In genomic region chr17:68641276-68642117, GRCh38 we compare ENCODE assay signal across 18 cellular contexts. TPM values are rescaled to one million over a fixed set of nuclear protein-coding genes. Genes with fewer than 3 reads are reported as not detected.
DNase-seq lines count a peak whose midpoint lies in the region; ATAC-seq, FAIRE-seq and TF ChIP-seq lines count a peak whose summit lies in the region.
"Had no signal": no experiment of that assay in that cellular context is flagged by ENCODE, and none has a peak within 500 bp of the region (broad histone marks: within the 10 kb centered on the region; RNA-seq: fewer than 3 reads in every experiment).

No MANE protein-coding gene starts in this region.

- TF ChIP-seq RAD21 in liver (IDR thresholded peaks at IDR 0.05) (no peak), HepG2 (CRISPR knock-in tag; IDR thresholded peaks at IDR 0.05) (no peak)

- H3K27me3 Mint-ChIP-seq in neural progenitor cell (ENCODE audit: insufficient read depth, low read depth), result no peaks in the 10 kb centered on the region

- H3K4me1 ChIP-seq in liver (ENCODE audit: control insufficient read depth in 4 of 4, insufficient read depth in 4 of 4, low read length in 3 of 4), result peaks cover 2 to 25% (median 13%) of the 10 kb centered on the region in 4 donors
- H3K4me1 ChIP-seq in HepG2 (ENCODE audit: insufficient read depth, low read length), result no peaks in the 10 kb centered on the region
- H3K4me1 ChIP-seq in neural progenitor cell, result peaks cover 9% of the 10 kb centered on the region
- H3K4me1 ChIP-seq in thyroid gland, result peaks cover 13 to 20% of the 10 kb centered on the region in 2 donors
- H3K4me1 ChIP-seq: BLaER1, HAP-1 had no signal

- peaks cover 7% of the 10 kb centered on the region for H3K4me1 Mint-ChIP-seq in neural progenitor cell
- H3K4me1 Mint-ChIP-seq: CD8-positive, alpha-beta memory T cell had no signal

- no peak overlapping the region for H3K4me2 ChIP-seq in HepG2 (ENCODE audit: low read depth, low read length)
- no peak overlapping the region for H3K4me2 ChIP-seq in neural progenitor cell
- H3K4me2 ChIP-seq: BLaER1 had no signal

- H2AFZ ChIP-seq in HepG2 (ENCODE audit: low read length), result no peak overlapping the region
- H2AFZ ChIP-seq in neural progenitor cell (replicated peaks), result peak overlapping the region; percentile 22

- no peak overlapping the region for H3K27ac Mint-ChIP-seq in neural progenitor cell
- H3K27ac Mint-ChIP-seq: CD8-positive, alpha-beta memory T cell had no signal

- TF ChIP-seq POLR2A in HepG2 (IDR thresholded peaks at IDR 0.05; ENCODE audit: insufficient read depth in 1 of 2, low read depth in 2 of 2, low read length in 2 of 2), result no peak
- TF ChIP-seq POLR2A in thyroid gland (IDR thresholded peaks at IDR 0.05), result peak in 1 of 2 donors; percentile 6

- in situ Hi-C loops in HepG2 (cut with HindIII; ENCODE audit: extremely low pct_ligation_motif_present, low pct_unique_long_range_greater_than_20kb), result no loop called here

- H3K27ac ChIP-seq in liver (ENCODE audit: low read depth in 1 of 2, low read length in 2 of 2), result peak overlapping the region; percentile 16 to 25
- H3K27ac ChIP-seq in HepG2 (ENCODE audit: extremely low read length, insufficient read depth, low read length), result no peak overlapping the region
- H3K27ac ChIP-seq in neural progenitor cell, result no peak overlapping the region
- H3K27ac ChIP-seq in thyroid gland, result peak overlapping the region; percentile 48 to 66 (median 60)
- H3K27ac ChIP-seq: 22Rv1, BLaER1 had no signal

- H3K4me3 ChIP-seq in liver (ENCODE audit: low read depth in 1 of 3, low read length in 3 of 3) (peak overlapping the region in 2 of 3 donors; percentile 20 to 37), HepG2 (replicated peaks in 1 of 3; ENCODE audit: insufficient read depth in 1 of 3, low read depth in 2 of 3, low read length in 3 of 3) (no peak overlapping the region), neural progenitor cell (no peak overlapping the region), thyroid gland (replicated peaks in 1 of 3) (no peak overlapping the region)
- H3K4me3 ChIP-seq: BLaER1, HAP-1 had no signal

- no peak for TF ChIP-seq EP300 in HepG2 (IDR thresholded peaks at IDR 0.05; ENCODE audit: low read depth in 2 of 2, low read length in 2 of 2)
- TF ChIP-seq EP300 in HepG2 (CRISPR knock-in tag; IDR thresholded peaks at IDR 0.05; ENCODE audit: borderline replicate concordance), result no peak

- H3K9me3 Mint-ChIP-seq in neural progenitor cell, result no peaks in the 10 kb centered on the region

- H3K36me3 Mint-ChIP-seq in neural progenitor cell, result no peaks in the 10 kb centered on the region
- H3K36me3 Mint-ChIP-seq: CD8-positive, alpha-beta memory T cell had no signal

- BruUV-seq in HepG2 (replicated peaks; lab: Mats Ljungman, UMichigan), result no TSS peak

- CTCF ChIA-PET in HepG2 (lab: Yijun Ruan, JAX; ENCODE audit: low intra/inter-chr PET ratio, low total read pairs), result no interaction called here

- H3K4me3 Mint-ChIP-seq in neural progenitor cell, result no peak overlapping the region
- H3K4me3 Mint-ChIP-seq: CD8-positive, alpha-beta memory T cell had no signal

- no peaks in the 10 kb centered on the region for H3K9me3 ChIP-seq in liver (ENCODE audit: control insufficient read depth in 4 of 4, low read length in 3 of 4)
- no peaks in the 10 kb centered on the region for H3K9me3 ChIP-seq in HepG2 (ENCODE audit: low read length)
- no peaks in the 10 kb centered on the region for H3K9me3 ChIP-seq in neural progenitor cell (ENCODE audit: low read depth)
- H3K9me3 ChIP-seq in thyroid gland, result no peaks in the 10 kb centered on the region
- H3K9me3 ChIP-seq: Caco-2, HAP-1 had no signal

- ATAC-seq in HepG2, result no peak
- ATAC-seq in HG02623 (IDR thresholded peaks at IDR 0.05; ENCODE audit: unreplicated experiment), result no peak

- DNase-seq in NCI-H510A treated with DMSO at 0.1 percent for 48 hours (lab: John Stamatoyannopoulos, UW) (peak; percentile 6), NCI-H510A (lab: John Stamatoyannopoulos, UW) (no peak), HepG2 (ENCODE audit: low spot score) (no peak), neural progenitor cell (ENCODE audit: low spot score) (no peak), thyroid gland (peak; percentile 18 to 35)
- DNase-seq in activated CD4-positive, CD25-positive, alpha-beta regulatory T cell (lab: John Stamatoyannopoulos, UW), result no peak
- DNase-seq: AML-193; Caco-2; CD8-positive, alpha-beta memory T cell; DND-41; GOT3 had no signal

- H3K36me3 ChIP-seq in liver (ENCODE audit: control insufficient read depth in 4 of 4, insufficient read depth in 3 of 4, low read depth in 1 of 4, low read length in 3 of 4), result no peaks in the 10 kb centered on the region
- no peaks in the 10 kb centered on the region for H3K36me3 ChIP-seq in HepG2 (replicated peaks in 1 of 2; ENCODE audit: control insufficient read depth in 1 of 2, insufficient read depth in 2 of 2, low read length in 2 of 2)
- no peaks in the 10 kb centered on the region for H3K36me3 ChIP-seq in neural progenitor cell
- no peaks in the 10 kb centered on the region for H3K36me3 ChIP-seq in thyroid gland
- H3K36me3 ChIP-seq: BLaER1, HAP-1 had no signal

- FAIRE-seq in HepG2 (lab: Jason Lieb, UNC), result no peak

- H3K79me2 ChIP-seq in HepG2 (ENCODE audit: insufficient read depth, low read length) (no peaks in the 10 kb centered on the region), neural progenitor cell (ENCODE audit: low read depth) (no peaks in the 10 kb centered on the region)

- H4K20me1 ChIP-seq in HepG2 (ENCODE audit: insufficient read depth, low read length) (no peaks in the 10 kb centered on the region), neural progenitor cell (ENCODE audit: low read depth) (no peaks in the 10 kb centered on the region)
- H4K20me1 ChIP-seq: BLaER1 had no signal

- no peaks in the 10 kb centered on the region for H3K27me3 ChIP-seq in liver (ENCODE audit: control insufficient read depth in 4 of 4, insufficient read depth in 4 of 4, low read length in 3 of 4)
- peaks cover 2 to 7% of the 10 kb centered on the region in 2 experiments; a peak in 2 of 5 replicates for H3K27me3 ChIP-seq in HepG2 (ENCODE audit: control insufficient read depth in 1 of 2, insufficient read depth in 2 of 2, low read length in 2 of 2)
- no peaks in the 10 kb centered on the region for H3K27me3 ChIP-seq in neural progenitor cell
- no peaks in the 10 kb centered on the region for H3K27me3 ChIP-seq in thyroid gland
- H3K27me3 ChIP-seq: BLaER1 had no signal

- TF ChIP-seq CTCF in liver (IDR thresholded peaks at IDR 0.05; ENCODE audit: low read depth, low read length, missing input control) (no peak), HepG2 (CRISPR knock-in tag; IDR thresholded peaks at IDR 0.05) (no peak), neural progenitor cell (IDR thresholded peaks at IDR 0.05) (no peak), thyroid gland (IDR thresholded peaks at IDR 0.05) (no peak)

- POLR2A ChIA-PET in HepG2 (lab: Yijun Ruan, JAX), result no interaction called here

- H3K9ac ChIP-seq in liver (ENCODE audit: low read depth in 1 of 2, low read length in 2 of 2), result no peak overlapping the region
- no peak overlapping the region for H3K9ac ChIP-seq in HepG2 (ENCODE audit: insufficient read depth, low read depth, low read length)
- H3K9ac ChIP-seq in neural progenitor cell, result no peak overlapping the region
- H3K9ac ChIP-seq: BLaER1 had no signal

- 71% methylated on average over 9 of the region's 9 CpGs for WGBS in liver
- WGBS in HepG2 (ENCODE audit: low lambda C conversion rate), result 58% methylated on average over 9 of the region's 9 CpGs
- WGBS in thyroid gland, 2 donors, result 54 to 64% methylated on average over 9 of the region's 9 CpGs

- intact Hi-C loops in HepG2 (cut with micrococcal nuclease; ENCODE audit: unreplicated experiment) (no loop called here), thyroid gland (cut with DNase I) (no loop called here)

- H3F3A ChIP-seq in neural progenitor cell (ENCODE audit: low read depth), result peaks cover 8% of the 10 kb centered on the region

TF ChIP-seq in liver, 16 proteins besides CTCF, POLR2A, EP300 and RAD21 (continues in another document):
- TF ChIP-seq ATF3 (IDR thresholded peaks at IDR 0.05) (no peak), HNF4A (conservative IDR thresholded peaks at IDR 0.05) (no peak)

TF ChIP-seq in HepG2, 621 proteins besides CTCF, POLR2A, EP300 and RAD21 (continues in another document):
- TF ChIP-seq ZNF746 (CRISPR knock-in tag; IDR thresholded peaks at IDR 0.05) (no peak), NFE2L2 (IDR thresholded peaks at IDR 0.05; ENCODE audit: low read length) (no peak), ZNF790 (CRISPR knock-in tag; IDR thresholded peaks at IDR 0.05; ENCODE audit: borderline replicate concordance) (no peak), ZNF703 (CRISPR knock-in tag; IDR thresholded peaks at IDR 0.05; ENCODE audit: borderline replicate concordance) (no peak), ZFX (CRISPR knock-in tag; IDR thresholded peaks at IDR 0.05; ENCODE audit: low read depth) (no peak)

RNA-seq across cellular contexts. Expression of gene FAM20A, which starts 40.3 kb away (rescaled TPM):
- total RNA-seq in liver (10 to 100 TPM; 14.9 to 72.0 TPM), HepG2 (2016; rRNA removed; fragmentation: Illumina TruSeq; extraction: Trizol) (5.0 and 9.3 TPM in 2 replicates), neural progenitor cell (ENCODE audit: low replicate concordance) (0.22 and 0.41 TPM in 2 replicates), thyroid gland (10 to 100 TPM in 2 of 4 donors, 1 to 10 TPM in 2; 7.6 to 20.8 (median 14.1) TPM)
- polyA plus RNA-seq in liver (10 to 100 TPM; 54.4 to 62.8 TPM), HepG2 (2011; rRNA removed) (20.7 and 39.3 TPM in 2 replicates)
- total RNA-seq in HepG2 (2016; cell fraction: cytosol; rRNA removed; fragmentation: Illumina TruSeq; extraction: Trizol; ENCODE audit: low read depth), result 4.7 and 5.8 TPM in 2 replicates
- 5.3 and 8.6 TPM in 2 replicates for total RNA-seq in HepG2 (2016; cell fraction: insoluble cytoplasmic fraction; rRNA removed; fragmentation: Illumina TruSeq; extraction: Trizol)
- total RNA-seq in HepG2 (2016; cell fraction: membrane; rRNA removed; fragmentation: Illumina TruSeq; extraction: Trizol), result 7.1 and 8.8 TPM in 2 replicates
- 13.0 and 14.7 TPM in 2 replicates for total RNA-seq in HepG2 (2016; cell fraction: nucleus; rRNA removed; fragmentation: Illumina TruSeq; extraction: Trizol)
- 9.9 and 13.9 TPM in 2 replicates for polyA plus RNA-seq in HepG2 (2011; cell fraction: cytosol; rRNA removed)
- polyA plus RNA-seq in HepG2 (2011; cell fraction: nucleus; rRNA removed), result 83.2 and 124 TPM in 2 replicates
- polyA plus RNA-seq in HepG2 (2012), result 26.8 and 56.7 TPM in 2 replicates
- 6.1 and 7.0 TPM in 2 replicates for polyA plus RNA-seq in HepG2 (2016; cell fraction: cytosol; fragmentation: Illumina TruSeq; extraction: Trizol; ENCODE audit: low read depth)
- 7.0 and 9.7 TPM in 2 replicates for polyA plus RNA-seq in HepG2 (2016; cell fraction: insoluble cytoplasmic fraction; fragmentation: Illumina TruSeq; extraction: Trizol; ENCODE audit: low read depth)
- 8.2 and 9.0 TPM in 2 replicates for polyA plus RNA-seq in HepG2 (2016; cell fraction: membrane; fragmentation: Illumina TruSeq; extraction: Trizol; ENCODE audit: low read depth)
- polyA plus RNA-seq in HepG2 (2016; cell fraction: nucleus; fragmentation: Illumina TruSeq; extraction: Trizol; ENCODE audit: insufficient read depth, low read depth), result 32.0 and 32.1 TPM in 2 replicates
- 13.8 TPM in 1 of 2 replicates, not detected in the other for polyA minus RNA-seq in HepG2 (2011; rRNA and poly(A)+ RNA removed; ENCODE audit: low replicate concordance)
- polyA minus RNA-seq in HepG2 (2011; cell fraction: cytosol; rRNA and poly(A)+ RNA removed), result 5.8 and 15.1 TPM in 2 replicates
- polyA minus RNA-seq in HepG2 (2011; cell fraction: nucleus; rRNA and poly(A)+ RNA removed), result 26.8 and 40.7 TPM in 2 replicates
- total RNA-seq: A673; CD8-positive, alpha-beta memory T cell; HT1080 had no signal

Comparison
In these comparisons a context has a peak if more than half of its experiments do, and no peak if none do; other contexts are left out.
1. DNase-seq: peak in NCI-H510A treated with DMSO at 0.1 percent for 48 hours (single experiment) and thyroid gland (2 of 2); none in NCI-H510A (single experiment), HepG2 (single experiment), neural progenitor cell (single experiment) and activated CD4-positive, CD25-positive, alpha-beta regulatory T cell (0 of 4).
2. H3K27ac ChIP-seq: peak in liver (2 of 2) and thyroid gland (3 of 3); none in HepG2 (single experiment) and neural progenitor cell (single experiment).
3. H3K4me3 ChIP-seq: peak in liver (2 of 3); none in HepG2 (0 of 3), neural progenitor cell (single experiment) and thyroid gland (0 of 3).